Comparison of ENCODE assay signal across 15 cellular contexts in genomic region chr13:62246581-62246980, GRCh38.
DNase-seq lines count a peak whose midpoint lies in the region; ATAC-seq and TF ChIP-seq lines count a peak whose summit lies in the region.
"Had no signal": no experiment of that assay in that cellular context is flagged by ENCODE, and none has a peak within 500 bp of the region (broad histone marks: within the 10 kb centered on the region; RNA-seq: fewer than 3 reads in every experiment).

No MANE protein-coding gene starts in this region.

- no peak overlapping the region for H3K4me3 ChIP-seq in Karpas-422 (ENCODE audit: low read length)
- no peak overlapping the region for H3K4me3 ChIP-seq in astrocyte of the cerebellum (ENCODE audit: low read depth, low read length)
- no peak overlapping the region for H3K4me3 ChIP-seq in neural progenitor cell
- H3K4me3 ChIP-seq in right lobe of liver = no peak overlapping the region
- no peak overlapping the region for H3K4me3 ChIP-seq in ovary
- no peak overlapping the region for H3K4me3 ChIP-seq in psoas muscle
- H3K4me3 ChIP-seq: BLaER1, HAP-1 had no signal

- H4K20me1 ChIP-seq in Karpas-422 (ENCODE audit: insufficient read depth, low read depth, low read length) (no peaks in the 10 kb centered on the region), neural progenitor cell (ENCODE audit: low read depth) (no peaks in the 10 kb centered on the region)
- H4K20me1 ChIP-seq: BLaER1 had no signal

- in situ Hi-C loops in astrocyte of the cerebellum (cut with HindIII; ENCODE audit: low sequenced_read_pairs) = no loop called here

- no peak for DNase-seq in Karpas-422
- DNase-seq in astrocyte of the cerebellum (ENCODE audit: low read depth) = peak; percentile 29
- peak; percentile 0 for DNase-seq in fibroblast of gingiva (ENCODE audit: low read depth)
- no peak for DNase-seq in neural progenitor cell (ENCODE audit: low spot score)
- DNase-seq in left colon = no peak
- no peak for DNase-seq in right lobe of liver
- DNase-seq in ovary = no peak
- DNase-seq in psoas muscle = no peak
- DNase-seq: 8988T; AML-193; CD4-positive, CD25-positive, alpha-beta regulatory T cell; DMS 273 treated with DMSO at 0.1 percent for 48 hours; GOT3 had no signal

- no peaks in the 10 kb centered on the region for H3K27me3 ChIP-seq in Karpas-422 (ENCODE audit: low read length)
- H3K27me3 ChIP-seq in neural progenitor cell = no peaks in the 10 kb centered on the region
- no peaks in the 10 kb centered on the region for H3K27me3 ChIP-seq in right lobe of liver
- no peaks in the 10 kb centered on the region for H3K27me3 ChIP-seq in ovary
- no peaks in the 10 kb centered on the region for H3K27me3 ChIP-seq in psoas muscle (ENCODE audit: insufficient read depth in 3 of 3, low read length in 2 of 3)
- H3K27me3 ChIP-seq: BLaER1 had no signal

- ATAC-seq in left colon (no peak), right lobe of liver (no peak), psoas muscle (no peak)

- intact Hi-C loops in left colon (cut with DNase I, micrococcal nuclease) = no loop called here
- intact Hi-C loops in right lobe of liver (cut with DNase I) = no loop called here
- intact Hi-C loops in ovary (cut with DNase I) = no loop called here
- intact Hi-C loops in psoas muscle (cut with DNase I) = no loop called here

- H3K4me2 ChIP-seq in Karpas-422 (ENCODE audit: low read depth, low read length, poor library complexity, severe bottlenecking) = no peak overlapping the region
- no peak overlapping the region for H3K4me2 ChIP-seq in neural progenitor cell
- H3K4me2 ChIP-seq: BLaER1 had no signal

- H3K27ac Mint-ChIP-seq in neural progenitor cell = no peak overlapping the region
- H3K27ac Mint-ChIP-seq: CD4-positive, CD25-positive, alpha-beta regulatory T cell had no signal

- no peaks in the 10 kb centered on the region for H3K27me3 Mint-ChIP-seq in neural progenitor cell (ENCODE audit: insufficient read depth, low read depth)
- H3K27me3 Mint-ChIP-seq: CD4-positive, CD25-positive, alpha-beta regulatory T cell had no signal

- H3K36me3 ChIP-seq in Karpas-422 (ENCODE audit: insufficient read depth, low read length) = no peaks in the 10 kb centered on the region
- no peaks in the 10 kb centered on the region for H3K36me3 ChIP-seq in neural progenitor cell
- H3K36me3 ChIP-seq in right lobe of liver = no peaks in the 10 kb centered on the region
- no peaks in the 10 kb centered on the region for H3K36me3 ChIP-seq in ovary
- H3K36me3 ChIP-seq in psoas muscle (ENCODE audit: insufficient read depth in 1 of 2, low read depth in 1 of 2) = no peaks in the 10 kb centered on the region
- H3K36me3 ChIP-seq: BLaER1, HAP-1 had no signal

- H3K79me2 ChIP-seq in Karpas-422 (ENCODE audit: low read length) = no peaks in the 10 kb centered on the region
- no peaks in the 10 kb centered on the region for H3K79me2 ChIP-seq in neural progenitor cell (ENCODE audit: low read depth)

- H2AFZ ChIP-seq in Karpas-422 (ENCODE audit: low read length) = peak overlapping the region; percentile 94
- peak overlapping the region; percentile 42 for H2AFZ ChIP-seq in neural progenitor cell (replicated peaks)

- WGBS in right lobe of liver (ENCODE audit: insufficient coverage, low coverage, low lambda C conversion rate, missing lambda C conversion rate) = 100% methylated on average over 1 of the region's 1 CpG
- WGBS in ovary, 3 donors = 76 to 89% (median 81%) methylated on average over 1 of the region's 1 CpG
- 78 to 86% (median 80%) methylated on average over 1 of the region's 1 CpG for WGBS in psoas muscle, 3 donors

- H3K9ac ChIP-seq in Karpas-422 (ENCODE audit: low read length) (no peak overlapping the region), neural progenitor cell (no peak overlapping the region)
- H3K9ac ChIP-seq: BLaER1 had no signal

- TF ChIP-seq EP300 in ovary (IDR thresholded peaks at IDR 0.05) = no peak

- H3F3A ChIP-seq in neural progenitor cell (ENCODE audit: low read depth) = no peaks in the 10 kb centered on the region

- H3K36me3 Mint-ChIP-seq in neural progenitor cell = no peaks in the 10 kb centered on the region
- H3K36me3 Mint-ChIP-seq: CD4-positive, CD25-positive, alpha-beta regulatory T cell had no signal

- TF ChIP-seq POLR2A in right lobe of liver (IDR thresholded peaks at IDR 0.05) (no peak), ovary (IDR thresholded peaks at IDR 0.05) (no peak)

- peaks cover 7% of the 10 kb centered on the region for H3K4me1 Mint-ChIP-seq in neural progenitor cell
- H3K4me1 Mint-ChIP-seq: CD4-positive, CD25-positive, alpha-beta regulatory T cell had no signal

- no peaks in the 10 kb centered on the region for H3K9me3 Mint-ChIP-seq in neural progenitor cell

- H3K4me3 Mint-ChIP-seq in neural progenitor cell = no peak overlapping the region
- H3K4me3 Mint-ChIP-seq: CD4-positive, CD25-positive, alpha-beta regulatory T cell had no signal

- TF ChIP-seq CTCF in astrocyte of the cerebellum (IDR thresholded peaks at IDR 0.05; ENCODE audit: low read depth, low read length, missing control alignments) (no peak), neural progenitor cell (IDR thresholded peaks at IDR 0.05) (no peak), right lobe of liver (IDR thresholded peaks at IDR 0.05) (no peak), ovary (IDR thresholded peaks at IDR 0.05) (no peak), psoas muscle (IDR thresholded peaks at IDR 0.05) (no peak)

- H3K27ac ChIP-seq in Karpas-422 (ENCODE audit: low read length) (0 out of 2 replicates have a peak overlapping the region, but pooled peaks have one; percentile 42), neural progenitor cell (no peak overlapping the region), right lobe of liver (no peak overlapping the region), ovary (no peak overlapping the region), psoas muscle (no peak overlapping the region)
- H3K27ac ChIP-seq: BLaER1 had no signal

- H3K9me2 ChIP-seq in Karpas-422 (replicated peaks; ENCODE audit: insufficient read depth, low read length) = no peaks in the 10 kb centered on the region

- H3K4me1 ChIP-seq in Karpas-422 (ENCODE audit: low read length) = no peaks in the 10 kb centered on the region
- no peaks in the 10 kb centered on the region for H3K4me1 ChIP-seq in neural progenitor cell
- H3K4me1 ChIP-seq in right lobe of liver = no peaks in the 10 kb centered on the region
- no peaks in the 10 kb centered on the region for H3K4me1 ChIP-seq in ovary (ENCODE audit: insufficient read depth)
- no peaks in the 10 kb centered on the region for H3K4me1 ChIP-seq in psoas muscle
- H3K4me1 ChIP-seq: BLaER1, HAP-1 had no signal

- H3K9me3 ChIP-seq in Karpas-422 (ENCODE audit: low read length) (no peaks in the 10 kb centered on the region), neural progenitor cell (ENCODE audit: low read depth) (no peaks in the 10 kb centered on the region), right lobe of liver (no peaks in the 10 kb centered on the region), ovary (no peaks in the 10 kb centered on the region), psoas muscle (peaks cover 2% of the 10 kb centered on the region)
- H3K9me3 ChIP-seq: BLaER1, HAP-1 had no signal

Comparison
In these comparisons a context has a peak if more than half of its experiments do, and no peak if none do; other contexts are left out.
1. DNase-seq: peak in astrocyte of the cerebellum (single experiment) and fibroblast of gingiva (single experiment); none in Karpas-422 (single experiment), neural progenitor cell (single experiment), left colon (0 of 2), right lobe of liver (0 of 3), ovary (0 of 5) and psoas muscle (0 of 2).